ENCODE assay signal across 11 cellular contexts in genomic region chr4:103204114-103204513, GRCh38. TPM values are rescaled to one million over a fixed set of nuclear protein-coding genes. Genes with fewer than 3 reads are reported as not detected.
DNase-seq lines count a peak whose midpoint lies in the region; ATAC-seq and TF ChIP-seq lines count a peak whose summit lies in the region.
"Had no signal": no experiment of that assay in that cellular context is flagged by ENCODE, and none has a peak within 500 bp of the region (broad histone marks: within the 10 kb centered on the region; RNA-seq: fewer than 3 reads in every experiment).

No MANE protein-coding gene starts in this region.

- peak; percentile 25 for DNase-seq in COLO829 (ENCODE audit: low spot score)
- DNase-seq in HFFc6, result peak; percentile 20
- peak; percentile 9 for DNase-seq in SW480 (ENCODE audit: low spot score)
- DNase-seq in kidney epithelial cell (ENCODE audit: low read depth), result no peak
- DNase-seq in stimulated activated CD4-positive, alpha-beta T cell treated with anti-CD3 and anti-CD28 coated beads, Interleukin-15, amount 100 ng/mL, for 24 hours, result no peak
- no peak for DNase-seq in NCI-H1048 (lab: John Stamatoyannopoulos, UW)
- DNase-seq: activated T-cell treated with anti-CD3 and anti-CD28 coated beads, Interleukin-2, amount 50 U/mL, for 24 hours; Peyer's patch had no signal

- H3K4me3 Mint-ChIP-seq in HFFc6, result no peak overlapping the region
- H3K4me3 Mint-ChIP-seq: activated T-cell treated with anti-CD3 and anti-CD28 coated beads, Interleukin-2, amount 50 U/mL, for 24 hours; natural killer cell treated with Interleukin-12 subunit alpha and Interleukin-12 subunit beta and Interleukin-15 and Interleukin-18, amount 100 ng/mL, for 72 hours had no signal

- TF ChIP-seq CTCF in HFFc6 (IDR thresholded peaks at IDR 0.05) (peak; percentile 66; the same call in 1 of the 2 replicates), kidney epithelial cell (IDR thresholded peaks at IDR 0.05; ENCODE audit: insufficient read depth, low read length, poor library complexity, severe bottlenecking) (peak; percentile 42)

- H3K27ac Mint-ChIP-seq in HFFc6, result no peak overlapping the region
- H3K27ac Mint-ChIP-seq: activated T-cell treated with anti-CD3 and anti-CD28 coated beads, Interleukin-2, amount 50 U/mL, for 24 hours; natural killer cell treated with Interleukin-12 subunit alpha and Interleukin-12 subunit beta and Interleukin-15 and Interleukin-18, amount 100 ng/mL, for 72 hours had no signal

- H3K36me3 ChIP-seq in kidney epithelial cell (ENCODE audit: control insufficient read depth, insufficient read depth, low read length), result no peaks in the 10 kb centered on the region
- H3K36me3 ChIP-seq: Peyer's patch had no signal

- H3K27me3 ChIP-seq in kidney epithelial cell (ENCODE audit: control insufficient read depth, insufficient read depth, low read length), result no peaks in the 10 kb centered on the region
- H3K27me3 ChIP-seq: Peyer's patch had no signal

- H3K4me3 ChIP-seq in kidney epithelial cell (ENCODE audit: low read depth, low read length), result no peak overlapping the region
- H3K4me3 ChIP-seq: Peyer's patch had no signal

- no peak for ATAC-seq in GM18909 (IDR thresholded peaks at IDR 0.05; ENCODE audit: poor library complexity, unreplicated experiment)
- ATAC-seq in HG03280 (IDR thresholded peaks at IDR 0.05; ENCODE audit: unreplicated experiment), result no peak
- ATAC-seq: natural killer cell treated with Interleukin-12 subunit alpha and Interleukin-12 subunit beta and Interleukin-15 and Interleukin-18, amount 100 ng/mL, for 72 hours had no signal

- no peaks in the 10 kb centered on the region for H3K9me3 Mint-ChIP-seq in HFFc6
- H3K9me3 Mint-ChIP-seq: activated T-cell treated with anti-CD3 and anti-CD28 coated beads, Interleukin-2, amount 50 U/mL, for 24 hours; natural killer cell treated with Interleukin-12 subunit alpha and Interleukin-12 subunit beta and Interleukin-15 and Interleukin-18, amount 100 ng/mL, for 72 hours had no signal

- peaks cover 8% of the 10 kb centered on the region; the same call in 1 of the 2 replicates for H3K27me3 Mint-ChIP-seq in HFFc6 (ENCODE audit: insufficient read depth)

- H3K36me3 Mint-ChIP-seq in HFFc6 (ENCODE audit: low read depth), result no peaks in the 10 kb centered on the region
- H3K36me3 Mint-ChIP-seq: natural killer cell treated with Interleukin-12 subunit alpha and Interleukin-12 subunit beta and Interleukin-15 and Interleukin-18, amount 100 ng/mL, for 72 hours had no signal

- H3K4me1 Mint-ChIP-seq in HFFc6 (ENCODE audit: low read depth), result no peaks in the 10 kb centered on the region

RNA-seq across cellular contexts. Expression of gene CENPE, which starts 6.0 kb away (rescaled TPM):
- total RNA-seq in HFFc6 (2021; fragmentation: NEBNext Ultra II Directional; extraction: Animal tissue kit (Norgen Biotek cat#: 25700)), result 10 to 100 TPM; 11.3 to 36.5 (median 28.8) TPM
- 1.6 and 3.0 TPM in 2 replicates for total RNA-seq in kidney epithelial cell

Comparison
In these comparisons a context has a peak if more than half of its experiments do, and no peak if none do; other contexts are left out.
1. DNase-seq: peak in COLO829 (single experiment), HFFc6 (single experiment) and SW480 (single experiment); none in kidney epithelial cell (single experiment), stimulated activated CD4-positive, alpha-beta T cell treated with anti-CD3 and anti-CD28 coated beads, Interleukin-15, amount 100 ng/mL, for 24 hours (single experiment) and NCI-H1048 (single experiment).